ENCODE assay signal across 1 cellular context in genomic region chr11:119320593-119321524, GRCh38.
A peak's percentile ranks its signal among the peaks of the same experiment; 100 is the strongest.
TF ChIP-seq lines count a peak whose summit lies in the region.

No MANE protein-coding gene starts in this region.

TF ChIP-seq in K562, 482 proteins besides CTCF, POLR2A, EP300 and RAD21 (continues in another document):
- peak; percentile 60 to 61; a peak in 2 of 4 replicates for TF ChIP-seq NONO (IDR thresholded peaks at IDR 0.05; ENCODE audit: low read depth in 2 of 2, low read length in 1 of 2)
- TF ChIP-seq ZKSCAN8 (CRISPR knock-in tag; IDR thresholded peaks at IDR 0.05), result peak; percentile 54; the same call in 1 of the 2 replicates
- peak; percentile 27; the same call in 1 of the 2 replicates for TF ChIP-seq ZNF766 (CRISPR knock-in tag; conservative IDR thresholded peaks at IDR 0.05)
- peak; percentile 68 for TF ChIP-seq NFRKB (IDR thresholded peaks at IDR 0.05; ENCODE audit: low read depth)
- TF ChIP-seq XRCC4 (IDR thresholded peaks at IDR 0.05; ENCODE audit: extremely low read depth, insufficient read depth, insufficient read length), result no peak
- no peak for TF ChIP-seq CHAMP1 (IDR thresholded peaks at IDR 0.05)
- TF ChIP-seq CTBP1 (IDR thresholded peaks at IDR 0.05; ENCODE audit: borderline replicate concordance), result peak; percentile 26; the same call in 1 of the 2 replicates
- TF ChIP-seq SMARCA4 (IDR thresholded peaks at IDR 0.05), result no peak
- TF ChIP-seq MNT (conservative IDR thresholded peaks at IDR 0.05), result peak; percentile 31 to 40; a peak in 2 of 4 replicates
- no peak for TF ChIP-seq NR2C2 (CRISPR knock-in tag; IDR thresholded peaks at IDR 0.05)
- TF ChIP-seq NR2C2 (tag; IDR thresholded peaks at IDR 0.05), result peak; percentile 48; the same call in 1 of the 2 replicates
- peak; percentile 64 for TF ChIP-seq FIP1L1 (IDR thresholded peaks at IDR 0.05; ENCODE audit: low read depth, low read length, poor library complexity, severe bottlenecking)
- TF ChIP-seq FOSL1 (tag; conservative IDR thresholded peaks at IDR 0.05), result no peak
- peak; percentile 95 for TF ChIP-seq POLR2G (IDR thresholded peaks at IDR 0.05; ENCODE audit: low read depth, low read length)
- TF ChIP-seq ELF2 (CRISPR knock-in tag; IDR thresholded peaks at IDR 0.05), result peak; percentile 16; the same call in 1 of the 2 replicates
- no peak for TF ChIP-seq PRPF4 (IDR thresholded peaks at IDR 0.05; ENCODE audit: insufficient read depth, low read depth, low read length, poor library complexity, severe bottlenecking)
- TF ChIP-seq MCM5 (IDR thresholded peaks at IDR 0.05; ENCODE audit: low read depth), result no peak
- TF ChIP-seq TAF7 (tag; IDR thresholded peaks at IDR 0.05), result peak; percentile 44; the same call in 1 of the 2 replicates
- peak; percentile 15; the same call in 1 of the 2 replicates for TF ChIP-seq ZBED1 (IDR thresholded peaks at IDR 0.05)
- peak; percentile 35 for TF ChIP-seq ZBTB7A (IDR thresholded peaks at IDR 0.05; ENCODE audit: borderline replicate concordance, control insufficient read depth, low read depth, low read length)
- TF ChIP-seq HBP1 (CRISPR knock-in tag; IDR thresholded peaks at IDR 0.05), result no peak
- peak; percentile 6 for TF ChIP-seq PHF20 (IDR thresholded peaks at IDR 0.05; ENCODE audit: partially characterized antibody)
- peak; percentile 43 for TF ChIP-seq HMGN3 (IDR thresholded peaks at IDR 0.05; ENCODE audit: borderline replicate concordance, extremely low read depth, insufficient read length, low read depth, low read length)
- TF ChIP-seq ELF1 (tag; IDR thresholded peaks at IDR 0.05), result 0 out of 2 replicates have a peak, but pooled peaks have one; percentile 43
- peak; percentile 74 for TF ChIP-seq PHF8 (IDR thresholded peaks at IDR 0.05; ENCODE audit: borderline replicate concordance, low read length)
- TF ChIP-seq NR1H2 (CRISPR knock-in tag; IDR thresholded peaks at IDR 0.05), result 0 out of 2 replicates have a peak, but pooled peaks have one; percentile 42
- peak; percentile 73; the same call in 1 of the 2 replicates for TF ChIP-seq CBX1 (IDR thresholded peaks at IDR 0.05; ENCODE audit: low read depth)
- TF ChIP-seq, protein P1, sequence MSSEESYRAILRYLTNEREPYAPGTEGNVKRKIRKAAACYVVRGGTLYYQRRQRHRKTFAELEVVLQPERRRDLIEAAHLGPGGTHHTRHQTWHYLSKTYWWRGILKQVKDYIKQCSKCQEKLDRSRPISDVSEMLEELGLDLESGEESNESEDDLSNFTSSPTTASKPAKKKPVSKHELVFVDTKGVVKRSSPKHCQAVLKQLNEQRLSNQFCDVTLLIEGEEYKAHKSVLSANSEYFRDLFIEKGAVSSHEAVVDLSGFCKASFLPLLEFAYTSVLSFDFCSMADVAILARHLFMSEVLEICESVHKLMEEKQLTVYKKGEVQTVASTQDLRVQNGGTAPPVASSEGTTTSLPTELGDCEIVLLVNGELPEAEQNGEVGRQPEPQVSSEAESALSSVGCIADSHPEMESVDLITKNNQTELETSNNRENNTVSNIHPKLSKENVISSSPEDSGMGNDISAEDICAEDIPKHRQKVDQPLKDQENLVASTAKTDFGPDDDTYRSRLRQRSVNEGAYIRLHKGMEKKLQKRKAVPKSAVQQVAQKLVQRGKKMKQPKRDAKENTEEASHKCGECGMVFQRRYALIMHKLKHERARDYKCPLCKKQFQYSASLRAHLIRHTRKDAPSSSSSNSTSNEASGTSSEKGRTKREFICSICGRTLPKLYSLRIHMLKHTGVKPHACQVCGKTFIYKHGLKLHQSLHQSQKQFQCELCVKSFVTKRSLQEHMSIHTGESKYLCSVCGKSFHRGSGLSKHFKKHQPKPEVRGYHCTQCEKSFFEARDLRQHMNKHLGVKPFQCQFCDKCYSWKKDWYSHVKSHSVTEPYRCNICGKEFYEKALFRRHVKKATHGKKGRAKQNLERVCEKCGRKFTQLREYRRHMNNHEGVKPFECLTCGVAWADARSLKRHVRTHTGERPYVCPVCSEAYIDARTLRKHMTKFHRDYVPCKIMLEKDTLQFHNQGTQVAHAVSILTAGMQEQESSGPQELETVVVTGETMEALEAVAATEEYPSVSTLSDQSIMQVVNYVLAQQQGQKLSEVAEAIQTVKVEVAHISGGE (CRISPR knock-in tag; IDR thresholded peaks at IDR 0.05), result peak in 1 of 3 experiments; percentile 46; a peak in 1 of 6 replicates
- TF ChIP-seq POLR2B (IDR thresholded peaks at IDR 0.05; ENCODE audit: low read depth, partially characterized antibody), result peak; percentile 66
- TF ChIP-seq GTF2E2 (tag; IDR thresholded peaks at IDR 0.05), result peak; percentile 59
- TF ChIP-seq, protein P2, sequence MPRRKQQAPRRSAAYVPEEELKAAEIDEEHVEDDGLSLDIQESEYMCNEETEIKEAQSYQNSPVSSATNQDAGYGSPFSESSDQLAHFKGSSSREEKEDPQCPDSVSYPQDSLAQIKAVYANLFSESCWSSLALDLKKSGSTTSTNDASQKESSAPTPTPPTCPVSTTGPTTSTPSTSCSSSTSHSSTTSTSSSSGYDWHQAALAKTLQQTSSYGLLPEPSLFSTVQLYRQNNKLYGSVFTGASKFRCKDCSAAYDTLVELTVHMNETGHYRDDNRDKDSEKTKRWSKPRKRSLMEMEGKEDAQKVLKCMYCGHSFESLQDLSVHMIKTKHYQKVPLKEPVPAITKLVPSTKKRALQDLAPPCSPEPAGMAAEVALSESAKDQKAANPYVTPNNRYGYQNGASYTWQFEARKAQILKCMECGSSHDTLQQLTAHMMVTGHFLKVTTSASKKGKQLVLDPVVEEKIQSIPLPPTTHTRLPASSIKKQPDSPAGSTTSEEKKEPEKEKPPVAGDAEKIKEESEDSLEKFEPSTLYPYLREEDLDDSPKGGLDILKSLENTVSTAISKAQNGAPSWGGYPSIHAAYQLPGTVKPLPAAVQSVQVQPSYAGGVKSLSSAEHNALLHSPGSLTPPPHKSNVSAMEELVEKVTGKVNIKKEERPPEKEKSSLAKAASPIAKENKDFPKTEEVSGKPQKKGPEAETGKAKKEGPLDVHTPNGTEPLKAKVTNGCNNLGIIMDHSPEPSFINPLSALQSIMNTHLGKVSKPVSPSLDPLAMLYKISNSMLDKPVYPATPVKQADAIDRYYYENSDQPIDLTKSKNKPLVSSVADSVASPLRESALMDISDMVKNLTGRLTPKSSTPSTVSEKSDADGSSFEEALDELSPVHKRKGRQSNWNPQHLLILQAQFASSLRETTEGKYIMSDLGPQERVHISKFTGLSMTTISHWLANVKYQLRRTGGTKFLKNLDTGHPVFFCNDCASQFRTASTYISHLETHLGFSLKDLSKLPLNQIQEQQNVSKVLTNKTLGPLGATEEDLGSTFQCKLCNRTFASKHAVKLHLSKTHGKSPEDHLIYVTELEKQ (CRISPR knock-in tag; IDR thresholded peaks at IDR 0.05), result no peak
- TF ChIP-seq, protein P3, sequence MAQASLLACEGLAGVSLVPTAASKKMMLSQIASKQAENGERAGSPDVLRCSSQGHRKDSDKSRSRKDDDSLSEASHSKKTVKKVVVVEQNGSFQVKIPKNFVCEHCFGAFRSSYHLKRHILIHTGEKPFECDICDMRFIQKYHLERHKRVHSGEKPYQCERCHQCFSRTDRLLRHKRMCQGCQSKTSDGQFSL (CRISPR knock-in tag; IDR thresholded peaks at IDR 0.05), result 0 out of 2 replicates have a peak, but pooled peaks have one; percentile 29
- TF ChIP-seq, protein P3 (tag; IDR thresholded peaks at IDR 0.05), result 0 out of 4 replicates have a peak, but pooled peaks of 1 of the 2 experiments have one; percentile 17
- TF ChIP-seq HLTF (IDR thresholded peaks at IDR 0.05), result no peak
- TF ChIP-seq RBM14 (IDR thresholded peaks at IDR 0.05; ENCODE audit: borderline replicate concordance, insufficient read depth, low read depth, low read length), result 0 out of 2 replicates have a peak, but pooled peaks have one; percentile 49
- TF ChIP-seq MBD2 (IDR thresholded peaks at IDR 0.05; ENCODE audit: borderline replicate concordance, low read depth), result peak; percentile 47; the same call in 1 of the 2 replicates
- 0 out of 2 replicates have a peak, but pooled peaks have one; percentile 30 for TF ChIP-seq ATF7 (IDR thresholded peaks at IDR 0.05)
- TF ChIP-seq ESRRA (IDR thresholded peaks at IDR 0.05; ENCODE audit: borderline replicate concordance, low read depth), result peak; percentile 29; the same call in 1 of the 2 replicates
- peak in 1 of 3 experiments; percentile 50 for TF ChIP-seq YY1 (IDR thresholded peaks at IDR 0.05; ENCODE audit: borderline replicate concordance in 1 of 3, control insufficient read depth in 1 of 3, extremely low read depth in 1 of 3, insufficient read depth in 3 of 3, insufficient read length in 1 of 3, insufficient replicate concordance in 2 of 3, low read depth in 1 of 3, low read length in 2 of 3)
- peak; percentile 60; the same call in 1 of the 2 replicates for TF ChIP-seq SPI1 (IDR thresholded peaks at IDR 0.05; ENCODE audit: borderline replicate concordance, low read depth, low read length)
- peak; percentile 41 to 63; a peak in 2 of 4 replicates for TF ChIP-seq MAZ (CRISPR knock-in tag; conservative IDR thresholded peaks at IDR 0.05 in 1 of 2, IDR thresholded peaks at IDR 0.05 in 1 of 2)
- TF ChIP-seq SRF (CRISPR knock-in tag; IDR thresholded peaks at IDR 0.05), result peak in 1 of 2 experiments; percentile 94; a peak in 2 of 4 replicates
- no peak for TF ChIP-seq RAD51 (IDR thresholded peaks at IDR 0.05; ENCODE audit: borderline replicate concordance, low read depth)
- no peak for TF ChIP-seq NFATC3 (IDR thresholded peaks at IDR 0.05)
- TF ChIP-seq GABPA (tag; conservative IDR thresholded peaks at IDR 0.05; ENCODE audit: low read depth), result peak; percentile 54
- TF ChIP-seq ATF6 (CRISPR knock-in tag; IDR thresholded peaks at IDR 0.05), result 0 out of 2 replicates have a peak, but pooled peaks have one; percentile 68
- peak; percentile 47 for TF ChIP-seq VEZF1 (CRISPR knock-in tag; IDR thresholded peaks at IDR 0.05)
- 0 out of 2 replicates have a peak, but pooled peaks have one; percentile 22 for TF ChIP-seq LCOR (CRISPR knock-in tag; IDR thresholded peaks at IDR 0.05)
- TF ChIP-seq ZNF3 (CRISPR knock-in tag; IDR thresholded peaks at IDR 0.05), result no peak
